7 cellular contexts compared by ENCODE assay signal in genomic region chr15:59680346-59680745, GRCh38.
"Had no signal": no experiment of that assay in that cellular context is flagged by ENCODE, and none has a peak within 500 bp of the region (broad histone marks: within the 10 kb centered on the region; RNA-seq: fewer than 3 reads in every experiment).

No MANE protein-coding gene starts in this region.

- H3K9me3 Mint-ChIP-seq: GM23338, H9, IgD-negative memory B cell had no signal

- DNase-seq: H9, HCEC 1CT, KBM-7 had no signal

- ATAC-seq: GM23338, HepG2 had no signal

- H3K4me1 Mint-ChIP-seq: GM23338, H9 had no signal

- H3K4me3 Mint-ChIP-seq: GM23338, H9 had no signal

- H3K4me3 ChIP-seq: GM23338 had no signal

- H3K27ac Mint-ChIP-seq: GM23338, H9, IgD-negative memory B cell had no signal

- H3K27ac ChIP-seq: HL-60 had no signal

- H3K27me3 Mint-ChIP-seq: IgD-negative memory B cell had no signal
